Comparison of ENCODE assay signal across 8 cellular contexts in genomic region chrX:71118985-71119535, GRCh38. TPM values are rescaled to one million over a fixed set of nuclear protein-coding genes. Genes with fewer than 3 reads are reported as not detected.
DNase-seq lines count a peak whose midpoint lies in the region; ATAC-seq and TF ChIP-seq lines count a peak whose summit lies in the region.

No MANE protein-coding gene starts in this region.

- no peaks in the 10 kb centered on the region for H3F3A ChIP-seq in Loucy (ENCODE audit: low read depth)

- H2AFZ ChIP-seq in Loucy (ENCODE audit: low read length), result no peak overlapping the region; the same call in 1 of the 2 replicates

- intact Hi-C loops in dorsolateral prefrontal cortex (cut with DNase I), result no loop called here

- H3K27ac ChIP-seq in dorsolateral prefrontal cortex (peak overlapping the region in 51 of 59 donors; percentile 14 to 91 (median 77)), muscle layer of colon (ENCODE audit: low read depth, low read length) (peak overlapping the region; percentile 12)

- no peak for TF ChIP-seq CTCF in Loucy (conservative IDR thresholded peaks at IDR 0.05; ENCODE audit: low read length)
- no peak for TF ChIP-seq CTCF in dorsolateral prefrontal cortex (IDR thresholded peaks at IDR 0.05 in 54 of 56, conservative IDR thresholded peaks at IDR 0.05 in 2 of 56; ENCODE audit: low read depth in 1 of 56, partially characterized antibody in 56 of 56)

- H3K4me3 ChIP-seq in Loucy (ENCODE audit: low read length, poor library complexity, severe bottlenecking) (peak overlapping the region; percentile 87), dorsolateral prefrontal cortex (peak overlapping the region; percentile 29 to 77 (median 60)), muscle layer of colon (ENCODE audit: low read depth in 1 of 2, low read length in 2 of 2) (peak overlapping the region; percentile 17 to 72)

- H3K4me1 ChIP-seq in Loucy (ENCODE audit: insufficient read depth, low read length, poor library complexity, severe bottlenecking) (peaks cover 10% of the 10 kb centered on the region), muscle layer of colon (ENCODE audit: insufficient read depth, low read length) (peaks cover 3% of the 10 kb centered on the region)

- ATAC-seq in GM18858 (IDR thresholded peaks at IDR 0.05; ENCODE audit: unreplicated experiment) (no peak), HG03565 (IDR thresholded peaks at IDR 0.05; ENCODE audit: unreplicated experiment) (no peak)

- DNase-seq in ELF-1 (ENCODE audit: low read depth, low spot score) (peak; percentile 13), dorsolateral prefrontal cortex (no peak), NCI-H345 (lab: John Stamatoyannopoulos, UW) (no peak)
- no peak for DNase-seq in stimulated activated CD4-positive, alpha-beta T cell treated with anti-CD3 and anti-CD28 coated beads, Interleukin-2, amount 100 ng/mL, for 48 hours

- peaks cover 38% of the 10 kb centered on the region for H3K79me2 ChIP-seq in Loucy (ENCODE audit: insufficient read depth, low read length)

- H3K9me2 ChIP-seq in Loucy (replicated peaks; ENCODE audit: low read depth, low read length), result no peaks in the 10 kb centered on the region

- H4K20me1 ChIP-seq in Loucy (ENCODE audit: insufficient read depth, low read length, poor library complexity, severe bottlenecking), result peaks cover 8% of the 10 kb centered on the region

- peak overlapping the region; percentile 97 for H3K4me2 ChIP-seq in Loucy (ENCODE audit: low read depth, low read length, poor library complexity, severe bottlenecking)

- H3K9me3 ChIP-seq in Loucy (ENCODE audit: insufficient read depth, low read depth, low read length), result no peaks in the 10 kb centered on the region
- no peaks in the 10 kb centered on the region for H3K9me3 ChIP-seq in muscle layer of colon (ENCODE audit: low read length)

- H3K9ac ChIP-seq in Loucy (ENCODE audit: low read depth, low read length, poor library complexity, severe bottlenecking) (peak overlapping the region; percentile 90), muscle layer of colon (ENCODE audit: low read length) (peak overlapping the region; percentile 49)

- H3K36me3 ChIP-seq in Loucy (ENCODE audit: insufficient read depth, low read length) (peaks cover 28% of the 10 kb centered on the region; the same call in 1 of the 2 replicates), muscle layer of colon (ENCODE audit: insufficient read depth, low read length) (peaks cover 23% of the 10 kb centered on the region)

- H3K27me3 ChIP-seq in Loucy (ENCODE audit: insufficient read depth, low read length, poor library complexity, severe bottlenecking) (no peaks in the 10 kb centered on the region), dorsolateral prefrontal cortex (peaks cover 0 to 38% (median 0%) of the 10 kb centered on the region in 45 donors), muscle layer of colon (ENCODE audit: control insufficient read depth in 1 of 2, insufficient read depth in 2 of 2, low read length in 2 of 2) (no peaks in the 10 kb centered on the region)

RNA-seq across cellular contexts. Expression of gene MED12, which starts 0.7 kb away (rescaled TPM):
- total RNA-seq in dorsolateral prefrontal cortex, result 10 to 100 TPM; 29.6 to 65.9 (median 47.2) TPM

RNA-seq across cellular contexts. Expression of gene IL2RG, which starts 7.7 kb away (rescaled TPM):
- total RNA-seq in dorsolateral prefrontal cortex, result 1 to 10 TPM in 78 of 120 experiments, under 1 TPM in 29, not detected in 13; 0.40 to 4.4 (median 1.5) TPM

RNA-seq across cellular contexts. Expression of gene CXorf65, which starts 12.5 kb away (rescaled TPM):
- not detected for total RNA-seq in dorsolateral prefrontal cortex

RNA-seq across cellular contexts. Expression of gene FOXO4, which starts 23.4 kb away (rescaled TPM):
- 100 to 1,000 TPM in 15 of 120 experiments, 10 to 100 TPM in 105; 35.9 to 223 (median 67.8) TPM for total RNA-seq in dorsolateral prefrontal cortex

RNA-seq across cellular contexts. Expression of gene NLGN3, which starts 25.6 kb away (rescaled TPM):
- total RNA-seq in dorsolateral prefrontal cortex, result 10 to 100 TPM; 39.2 to 90.6 (median 57.8) TPM
